In genomic region chr5:16135003-16135402, GRCh38 we compare ENCODE assay signal across 1 cellular context.
TF ChIP-seq lines count a peak whose summit lies in the region.

No MANE protein-coding gene starts in this region.

TF ChIP-seq in SK-N-SH, 30 proteins besides CTCF, POLR2A, EP300 and RAD21:
- no peak for TF ChIP-seq ELF1 (IDR thresholded peaks at IDR 0.05)
- TF ChIP-seq NFIC (IDR thresholded peaks at IDR 0.05; ENCODE audit: borderline replicate concordance) = no peak
- no peak for TF ChIP-seq POLR2AphosphoS5 (IDR thresholded peaks at IDR 0.05; ENCODE audit: low read depth, low read length)
- TF ChIP-seq MAX (IDR thresholded peaks at IDR 0.05; ENCODE audit: low read depth) = no peak
- TF ChIP-seq TCF12 (IDR thresholded peaks at IDR 0.05) = 0 out of 2 replicates have a peak, but pooled peaks have one; percentile 13
- TF ChIP-seq RCOR1 (IDR thresholded peaks at IDR 0.05; ENCODE audit: low read length) = peak; percentile 68
- no peak for TF ChIP-seq USF2 (IDR thresholded peaks at IDR 0.05; ENCODE audit: borderline replicate concordance, low read depth, low read length)
- TF ChIP-seq FOSL2 (IDR thresholded peaks at IDR 0.05; ENCODE audit: borderline replicate concordance, low read depth) = no peak
- no peak for TF ChIP-seq TEAD4 (IDR thresholded peaks at IDR 0.05; ENCODE audit: borderline replicate concordance, insufficient read depth)
- no peak for TF ChIP-seq JUND (IDR thresholded peaks at IDR 0.05)
- no peak for TF ChIP-seq RFX5 (IDR thresholded peaks at IDR 0.05; ENCODE audit: low read length)
- TF ChIP-seq ZBTB33 (IDR thresholded peaks at IDR 0.05; ENCODE audit: borderline replicate concordance, low read depth) = no peak
- TF ChIP-seq SMC3 (IDR thresholded peaks at IDR 0.05; ENCODE audit: low read depth, low read length) = no peak
- no peak for TF ChIP-seq SIN3A (IDR thresholded peaks at IDR 0.05; ENCODE audit: borderline replicate concordance, low read depth, low read length)
- no peak for TF ChIP-seq NRF1 (IDR thresholded peaks at IDR 0.05; ENCODE audit: low read depth, low read length)
- no peak for TF ChIP-seq FOXM1 (IDR thresholded peaks at IDR 0.05; ENCODE audit: low read depth)
- no peak for TF ChIP-seq RXRA (IDR thresholded peaks at IDR 0.05; ENCODE audit: borderline replicate concordance, low read depth)
- no peak for TF ChIP-seq YY1 (IDR thresholded peaks at IDR 0.05; ENCODE audit: low read depth)
- TF ChIP-seq IRF3 (IDR thresholded peaks at IDR 0.05; ENCODE audit: low read depth, low read length) = no peak
- peak; percentile 48 for TF ChIP-seq GATA2 (CRISPR knock-in tag; IDR thresholded peaks at IDR 0.05)
- no peak for TF ChIP-seq EZH2phosphoT487 (IDR thresholded peaks at IDR 0.05; ENCODE audit: borderline replicate concordance, low read depth)
- no peak for TF ChIP-seq GABPA (IDR thresholded peaks at IDR 0.05; ENCODE audit: low read depth)
- no peak for TF ChIP-seq PBX3 (IDR thresholded peaks at IDR 0.05)
- no peak for TF ChIP-seq USF1 (IDR thresholded peaks at IDR 0.05; ENCODE audit: borderline replicate concordance, low read depth)
- peak; percentile 68 for TF ChIP-seq FOXJ3 (CRISPR knock-in tag; IDR thresholded peaks at IDR 0.05)
- no peak for TF ChIP-seq TAF1 (IDR thresholded peaks at IDR 0.05; ENCODE audit: borderline replicate concordance, low read depth, low read length)
- no peak for TF ChIP-seq MXI1 (IDR thresholded peaks at IDR 0.05; ENCODE audit: low read depth, low read length)
- TF ChIP-seq CHD2 (IDR thresholded peaks at IDR 0.05; ENCODE audit: low read length, partially characterized antibody) = peak; percentile 50
- TF ChIP-seq REST (IDR thresholded peaks at IDR 0.05; ENCODE audit: low read depth, low read length) = no peak
